19 cellular contexts compared by ENCODE assay signal in genomic region chr11:65100674-65101350, GRCh38. TPM values are rescaled to one million over a fixed set of nuclear protein-coding genes. Genes with fewer than 3 reads are reported as not detected.
DNase-seq lines count a peak whose midpoint lies in the region; ATAC-seq, FAIRE-seq and TF ChIP-seq lines count a peak whose summit lies in the region.
"Had no signal": no experiment of that assay in that cellular context is flagged by ENCODE, and none has a peak within 500 bp of the region (broad histone marks: within the 10 kb centered on the region; RNA-seq: fewer than 3 reads in every experiment).

No MANE protein-coding gene starts in this region.

- no peaks in the 10 kb centered on the region for H3F3A ChIP-seq in DOHH2 (ENCODE audit: control insufficient read depth, insufficient read depth)

- H3K79me2 ChIP-seq in DOHH2 (ENCODE audit: control insufficient read depth, low read length), result peaks cover 53% of the 10 kb centered on the region
- peaks cover 21% of the 10 kb centered on the region for H3K79me2 ChIP-seq in K562 (ENCODE audit: control insufficient read depth, insufficient read depth, low read length)

- H3K27ac Mint-ChIP-seq in HFFc6, result no peak overlapping the region
- H3K27ac Mint-ChIP-seq in mesothelial cell of epicardium, result no peak overlapping the region
- H3K27ac Mint-ChIP-seq in CD8-positive, alpha-beta T cell, result no peak overlapping the region
- H3K27ac Mint-ChIP-seq: CD4-positive, alpha-beta T cell; naive thymus-derived CD4-positive, alpha-beta T cell had no signal

- H3K36me3 ChIP-seq in DOHH2 (ENCODE audit: control insufficient read depth, low read length) (peaks cover 35% of the 10 kb centered on the region), K562 (ENCODE audit: control insufficient read depth, insufficient read depth, low read length) (peaks cover 31% of the 10 kb centered on the region; the same call in 2 of the 3 replicates), left lung (peaks cover 0 to 9% of the 10 kb centered on the region in 2 donors)
- H3K36me3 ChIP-seq in CD8-positive, alpha-beta T cell (ENCODE audit: insufficient read depth, low read length), result no peaks in the 10 kb centered on the region

- H3K4me2 ChIP-seq in DOHH2 (ENCODE audit: low read length) (no peak overlapping the region), K562 (ENCODE audit: insufficient read depth, low read length) (no peak overlapping the region)

- POLR2A ChIA-PET in K562 (lab: Yijun Ruan, JAX), result interaction anchor here (0.5 to 8.4 kb wide), 4 partner anchors 10 to 279 kb away, joined by 3 to 92 read pairs (median 3); partner anchors contain the start of gene TM7SF2
- POLR2A ChIA-PET in CD8-positive, alpha-beta T cell (lab: Charles Lee), result interaction anchor here (1.0 to 2.0 kb wide), 2 partner anchors 10 to 21 kb away, joined by 4 read pairs; partner anchors contain the start of genes FAU and MRPL49
- POLR2A ChIA-PET in HEK293T (lab: Yijun Ruan, JAX), result interaction anchor here (3.4 kb wide), 1 partner anchor 11 kb away, joined by 9 read pairs; the partner anchor contains the start of gene TM7SF2

- H2AFZ ChIP-seq in K562 (ENCODE audit: low read depth, low read length), result no peak overlapping the region

- DNase-seq in HFFc6 (no peak), K562 (ENCODE audit: extremely low read depth in 1 of 4, low spot score in 3 of 4) (no peak), mesothelial cell of epicardium (ENCODE audit: low spot score in 2 of 2, unreplicated experiment in 2 of 2) (no peak), HEK293T (ENCODE audit: extremely low spot score) (no peak), NAMALWA (ENCODE audit: low spot score) (no peak), left lung (no peak)
- DNase-seq in CD8-positive, alpha-beta T cell, result no peak
- DNase-seq: activated naive CD4-positive, alpha-beta T cell treated with anti-CD3 and anti-CD28 coated beads, Interleukin-2, amount 50 U/mL, for 16 hours; CD4-positive, alpha-beta T cell; cerebellar nuclear complex; naive thymus-derived CD4-positive, alpha-beta T cell; NCI-H1105 treated with DMSO at 0.1 percent for 48 hours; NCI-H510A treated with DMSO at 0.1 percent for 48 hours; retina; stimulated activated CD4-positive, alpha-beta T cell treated with anti-CD3 and anti-CD28 coated beads, Interleukin-2, amount 100 ng/mL, for 24 hours; stimulated activated CD8-positive, alpha-beta memory T cell treated with anti-CD3 and anti-CD28 coated beads, Interleukin-4, amount 100 ng/mL, for 48 hours had no signal

- H3K9me3 Mint-ChIP-seq in HFFc6, result no peaks in the 10 kb centered on the region
- no peaks in the 10 kb centered on the region for H3K9me3 Mint-ChIP-seq in mesothelial cell of epicardium
- no peaks in the 10 kb centered on the region for H3K9me3 Mint-ChIP-seq in CD8-positive, alpha-beta T cell
- H3K9me3 Mint-ChIP-seq: CD4-positive, alpha-beta T cell; naive thymus-derived CD4-positive, alpha-beta T cell had no signal

- H3K27me3 ChIP-seq in DOHH2 (ENCODE audit: control insufficient read depth, low read length) (no peaks in the 10 kb centered on the region), K562 (ENCODE audit: control insufficient read depth in 2 of 2, insufficient read depth in 2 of 2, low read length in 2 of 2) (no peaks in the 10 kb centered on the region), left lung (no peaks in the 10 kb centered on the region)
- no peaks in the 10 kb centered on the region for H3K27me3 ChIP-seq in CD8-positive, alpha-beta T cell (ENCODE audit: insufficient read depth, low read length)
- H3K27me3 ChIP-seq: upper lobe of left lung had no signal

- no peak overlapping the region for H3K4me3 Mint-ChIP-seq in HFFc6
- no peak overlapping the region for H3K4me3 Mint-ChIP-seq in mesothelial cell of epicardium
- no peak overlapping the region for H3K4me3 Mint-ChIP-seq in CD8-positive, alpha-beta T cell
- H3K4me3 Mint-ChIP-seq: CD4-positive, alpha-beta T cell; naive thymus-derived CD4-positive, alpha-beta T cell had no signal

- H3K27me3 Mint-ChIP-seq in HFFc6 (ENCODE audit: insufficient read depth) (no peaks in the 10 kb centered on the region; the same call in 1 of the 2 replicates), mesothelial cell of epicardium (ENCODE audit: low read depth) (no peaks in the 10 kb centered on the region)
- no peaks in the 10 kb centered on the region for H3K27me3 Mint-ChIP-seq in CD8-positive, alpha-beta T cell (ENCODE audit: low read depth)
- H3K27me3 Mint-ChIP-seq: CD4-positive, alpha-beta T cell; naive thymus-derived CD4-positive, alpha-beta T cell had no signal

- H3K9me1 ChIP-seq in K562 (ENCODE audit: control insufficient read depth, insufficient read depth, low read length), result no peaks in the 10 kb centered on the region

- no peak for TF ChIP-seq POLR2A in K562 (conservative IDR thresholded peaks at IDR 0.05)

- no peak for FAIRE-seq in K562 (lab: Jason Lieb, UNC)
- FAIRE-seq: GM18507 had no signal

- 90% methylated on average over 6 of the region's 6 CpGs for WGBS in K562 (ENCODE audit: insufficient coverage, low coverage, missing lambda C conversion rate)

- ATAC-seq in K562, result no peak
- no peak for ATAC-seq in CD8-positive, alpha-beta T cell
- no peak for ATAC-seq in left lung
- ATAC-seq: naive thymus-derived CD4-positive, alpha-beta T cell had no signal

- peaks cover 7% of the 10 kb centered on the region for H3K4me1 ChIP-seq in DOHH2 (ENCODE audit: control insufficient read depth, low read length)
- peaks cover 3 to 10% of the 10 kb centered on the region in 2 experiments; a peak in 3 of 5 replicates for H3K4me1 ChIP-seq in K562 (replicated peaks in 1 of 2; ENCODE audit: control insufficient read depth in 2 of 2, insufficient read depth in 2 of 2, low read length in 2 of 2)
- H3K4me1 ChIP-seq in CD8-positive, alpha-beta T cell (ENCODE audit: insufficient read depth, low read length), result peaks cover 9% of the 10 kb centered on the region
- H3K4me1 ChIP-seq in left lung, result peaks cover under 1 to 34% of the 10 kb centered on the region in 2 donors

- H3K9ac ChIP-seq in K562 (ENCODE audit: insufficient read depth in 1 of 2, low read depth in 2 of 2, low read length in 2 of 2), result no peak overlapping the region

- no peak for TF ChIP-seq EP300 in K562 (IDR thresholded peaks at IDR 0.05; ENCODE audit: low read length)

- no peaks in the 10 kb centered on the region for H3K9me3 ChIP-seq in DOHH2 (ENCODE audit: control insufficient read depth, insufficient read depth, low read length)
- H3K9me3 ChIP-seq in K562 (replicated peaks; ENCODE audit: control insufficient read depth, insufficient read depth, low read depth, low read length), result no peaks in the 10 kb centered on the region
- no peaks in the 10 kb centered on the region for H3K9me3 ChIP-seq in CD8-positive, alpha-beta T cell (ENCODE audit: low read length)
- H3K9me3 ChIP-seq in left lung, result no peaks in the 10 kb centered on the region

- TF ChIP-seq CTCF in DOHH2 (IDR thresholded peaks at IDR 0.05; ENCODE audit: low read depth, low read length, poor library complexity, severe bottlenecking) (peak; percentile 26), HFFc6 (IDR thresholded peaks at IDR 0.05) (peak; percentile 58), K562 (IDR thresholded peaks at IDR 0.05 in 2 of 3, conservative IDR thresholded peaks at IDR 0.05 in 1 of 3; ENCODE audit: insufficient read depth in 2 of 3, low read depth in 1 of 3, low read length in 3 of 3) (peak; percentile 17 to 22 (median 18); a peak in 3 of 6 replicates), mesothelial cell of epicardium (IDR thresholded peaks at IDR 0.05; ENCODE audit: unreplicated experiment) (peak; percentile 44), left lung (IDR thresholded peaks at IDR 0.05) (no peak)
- no peak for TF ChIP-seq CTCF in CD8-positive, alpha-beta T cell (IDR thresholded peaks at IDR 0.05)

- peaks cover 2% of the 10 kb centered on the region for H3K4me1 Mint-ChIP-seq in HFFc6 (ENCODE audit: low read depth)
- peaks cover 9% of the 10 kb centered on the region for H3K4me1 Mint-ChIP-seq in mesothelial cell of epicardium
- H3K4me1 Mint-ChIP-seq in CD8-positive, alpha-beta T cell (ENCODE audit: low read depth), result peaks cover 36% of the 10 kb centered on the region

- CTCF ChIA-PET in K562 (lab: Yijun Ruan, JAX; ENCODE audit: low intra/inter-chr PET ratio) (no interaction called here), HEK293T (lab: Yijun Ruan, JAX) (interaction anchor here (0.6 to 4.6 kb wide), 4 partner anchors 10 to 250 kb away, joined by 3 to 20 read pairs (median 8); partner anchors contain the start of gene TM7SF2)
- CTCF ChIA-PET in CD8-positive, alpha-beta T cell (lab: Charles Lee), result interaction anchor here (0.6 to 4.8 kb wide), 3 partner anchors 10 to 239 kb away, joined by 3 to 69 read pairs (median 15); partner anchors contain the start of gene TM7SF2

- no peak for TF ChIP-seq RAD21 in K562 (CRISPR knock-in tag; conservative IDR thresholded peaks at IDR 0.05 in 1 of 2, IDR thresholded peaks at IDR 0.05 in 1 of 2)

- H3K4me3 ChIP-seq in DOHH2 (ENCODE audit: low read length) (no peak overlapping the region), K562 (no peak overlapping the region), left lung (no peak overlapping the region)
- H3K4me3 ChIP-seq in CD8-positive, alpha-beta T cell (ENCODE audit: low read depth, low read length), result no peak overlapping the region
- H3K4me3 ChIP-seq: upper lobe of left lung had no signal

- H3K9me2 ChIP-seq in DOHH2 (replicated peaks; ENCODE audit: control insufficient read depth, low read length), result no peaks in the 10 kb centered on the region

- H3K36me3 Mint-ChIP-seq in HFFc6 (ENCODE audit: low read depth) (no peaks in the 10 kb centered on the region), mesothelial cell of epicardium (no peaks in the 10 kb centered on the region)
- H3K36me3 Mint-ChIP-seq in CD8-positive, alpha-beta T cell, result peaks cover 48% of the 10 kb centered on the region

- H4K20me1 ChIP-seq in DOHH2 (ENCODE audit: control insufficient read depth, insufficient read depth, low read depth, low read length) (peaks cover 2% of the 10 kb centered on the region; the same call in 1 of the 2 replicates), K562 (replicated peaks; ENCODE audit: control insufficient read depth, insufficient read depth, low read length) (no peaks in the 10 kb centered on the region)

- BruUV-seq in K562 (replicated peaks; lab: Mats Ljungman, UMichigan), result no TSS peak

- intact Hi-C loops in K562 (cut with micrococcal nuclease), result no loop called here
- intact Hi-C loops in CD8-positive, alpha-beta T cell (cut with DNase I, micrococcal nuclease), result no loop called here
- intact Hi-C loops in left lung (cut with DNase I), result no loop called here

- in situ Hi-C loops in K562 (cut with MboI), result no loop called here

- no peak overlapping the region for H3K27ac ChIP-seq in DOHH2 (ENCODE audit: low read depth, low read length)
- H3K27ac ChIP-seq in K562 (ENCODE audit: extremely low read depth, low read depth, low read length), result no peak overlapping the region
- no peak overlapping the region for H3K27ac ChIP-seq in CD8-positive, alpha-beta T cell (ENCODE audit: low read depth, low read length)
- H3K27ac ChIP-seq in left lung, result no peak overlapping the region

RNA-seq across cellular contexts. Expression of gene VPS51, which starts 4.8 kb away (rescaled TPM):
- 10 to 100 TPM; 61.2 to 90.1 (median 79.4) TPM for total RNA-seq in HFFc6 (2021; fragmentation: NEBNext Ultra II Directional; extraction: Animal tissue kit (Norgen Biotek cat#: 25700))
- 48.6 and 156 TPM in 2 replicates for total RNA-seq in K562 (2011; cell fraction: chromatin; rRNA removed; ENCODE audit: low replicate concordance)
- 126 and 134 TPM in 2 replicates for total RNA-seq in K562 (2011; cell fraction: nucleolus; rRNA removed)
- total RNA-seq in K562 (2011; cell fraction: nucleoplasm; rRNA removed), result 68.7 and 73.5 TPM in 2 replicates
- 143 and 215 TPM in 2 replicates for total RNA-seq in K562 (2014; rRNA removed)
- 16.9 and 20.6 TPM in 2 replicates for total RNA-seq in K562 (2014; rRNA removed; fragmentation: Illumina TruSeq; extraction: Trizol)
- total RNA-seq in K562 (2015; rRNA removed; fragmentation: Illumina TruSeq; extraction: Trizol), result 40.6 and 46.8 TPM in 2 replicates
- 89.3 and 103 TPM in 2 replicates for total RNA-seq in K562 (2021)
- 49.7 and 83.5 TPM in 2 replicates for polyA plus RNA-seq in K562 (2011; rRNA removed)
- polyA plus RNA-seq in K562 (2011; cell fraction: cytosol; rRNA removed), result 68.7 and 145 TPM in 2 replicates
- polyA plus RNA-seq in K562 (2011; cell fraction: nucleus; rRNA removed), result 135 and 175 TPM in 2 replicates
- polyA plus RNA-seq in K562 (2012), result 89.1 and 104 TPM in 2 replicates
- polyA plus RNA-seq in K562 (2014; fragmentation: Illumina TruSeq; extraction: Trizol), result 22.2 and 49.8 TPM in 2 replicates
- polyA plus RNA-seq in K562 (2014; fragmentation: Nextera tagmentation; extraction: Ambion mirVana), result 1 to 10 TPM; 1.8 to 2.9 TPM
- 73.2 and 126 TPM in 2 replicates for polyA plus RNA-seq in K562 (2014; rRNA removed)
- polyA minus RNA-seq in K562 (2011; rRNA and poly(A)+ RNA removed), result 48.0 and 66.9 TPM in 2 replicates
- 120 and 159 TPM in 2 replicates for polyA minus RNA-seq in K562 (2011; cell fraction: cytosol; rRNA and poly(A)+ RNA removed)
- 55.3 and 62.1 TPM in 2 replicates for polyA minus RNA-seq in K562 (2011; cell fraction: nucleus; rRNA and poly(A)+ RNA removed)
- 95.7 to 114 TPM (median 113 TPM) in 3 replicates for total RNA-seq in mesothelial cell of epicardium
- total RNA-seq in CD8-positive, alpha-beta T cell, result 100 to 1,000 TPM; 221 to 263 TPM
- 10 to 100 TPM; 79.4 to 86.8 TPM for total RNA-seq in left lung

RNA-seq across cellular contexts. Expression of gene TM7SF2, which starts 10.9 kb away (rescaled TPM):
- 1 to 10 TPM; 3.8 to 6.4 (median 4.9) TPM for total RNA-seq in HFFc6 (2021; fragmentation: NEBNext Ultra II Directional; extraction: Animal tissue kit (Norgen Biotek cat#: 25700))
- total RNA-seq in K562 (2011; cell fraction: chromatin; rRNA removed; ENCODE audit: low replicate concordance), result 31.4 and 105 TPM in 2 replicates
- total RNA-seq in K562 (2011; cell fraction: nucleolus; rRNA removed), result 91.9 and 106 TPM in 2 replicates
- total RNA-seq in K562 (2011; cell fraction: nucleoplasm; rRNA removed), result 59.6 and 61.8 TPM in 2 replicates
- total RNA-seq in K562 (2014; rRNA removed) (18.6 and 20.6 TPM in 2 replicates), K562 (2014; rRNA removed; fragmentation: Illumina TruSeq; extraction: Trizol) (3.2 and 3.7 TPM in 2 replicates), K562 (2015; rRNA removed; fragmentation: Illumina TruSeq; extraction: Trizol) (7.0 and 7.9 TPM in 2 replicates), K562 (2021) (21.4 and 21.8 TPM in 2 replicates), mesothelial cell of epicardium (73.4 to 75.6 TPM (median 74.2 TPM) in 3 replicates), left lung (10 to 100 TPM; 37.1 to 41.0 TPM)
- polyA plus RNA-seq in K562 (2011; rRNA removed) (14.6 and 35.3 TPM in 2 replicates), K562 (2014; fragmentation: Illumina TruSeq; extraction: Trizol) (14.3 and 18.6 TPM in 2 replicates), K562 (2014; fragmentation: Nextera tagmentation; extraction: Ambion mirVana) (1 to 10 TPM; 1.2 to 1.4 TPM), K562 (2014; rRNA removed) (20.4 and 22.0 TPM in 2 replicates)
- polyA plus RNA-seq in K562 (2011; cell fraction: cytosol; rRNA removed), result 34.6 and 38.1 TPM in 2 replicates
- 109 and 130 TPM in 2 replicates for polyA plus RNA-seq in K562 (2011; cell fraction: nucleus; rRNA removed)
- polyA plus RNA-seq in K562 (2012), result 18.6 and 23.4 TPM in 2 replicates
- 10.6 and 12.1 TPM in 2 replicates for polyA minus RNA-seq in K562 (2011; rRNA and poly(A)+ RNA removed)
- polyA minus RNA-seq in K562 (2011; cell fraction: cytosol; rRNA and poly(A)+ RNA removed), result 9.4 and 15.1 TPM in 2 replicates
- 27.9 and 40.7 TPM in 2 replicates for polyA minus RNA-seq in K562 (2011; cell fraction: nucleus; rRNA and poly(A)+ RNA removed)
- total RNA-seq in CD8-positive, alpha-beta T cell, result 10 to 100 TPM; 20.7 to 23.8 TPM

RNA-seq across cellular contexts. Expression of gene ZNHIT2, which starts 16.7 kb away (rescaled TPM):
- 10 to 100 TPM in 4 of 6 experiments, 1 to 10 TPM in 2; 9.3 to 13.6 (median 11.1) TPM for total RNA-seq in HFFc6 (2021; fragmentation: NEBNext Ultra II Directional; extraction: Animal tissue kit (Norgen Biotek cat#: 25700))
- total RNA-seq in K562 (2011; cell fraction: chromatin; rRNA removed; ENCODE audit: low replicate concordance), result 0.99 and 8.1 TPM in 2 replicates
- 15.7 and 18.9 TPM in 2 replicates for total RNA-seq in K562 (2011; cell fraction: nucleolus; rRNA removed)
- 4.7 and 5.3 TPM in 2 replicates for total RNA-seq in K562 (2011; cell fraction: nucleoplasm; rRNA removed)
- 39.0 and 49.0 TPM in 2 replicates for total RNA-seq in K562 (2014; rRNA removed)
- total RNA-seq in K562 (2014; rRNA removed; fragmentation: Illumina TruSeq; extraction: Trizol), result 0.35 and 0.76 TPM in 2 replicates
- 7.0 and 8.6 TPM in 2 replicates for total RNA-seq in K562 (2015; rRNA removed; fragmentation: Illumina TruSeq; extraction: Trizol)
- 27.2 and 29.6 TPM in 2 replicates for total RNA-seq in K562 (2021)
- polyA plus RNA-seq in K562 (2011; rRNA removed), result 2.5 and 3.7 TPM in 2 replicates
- polyA plus RNA-seq in K562 (2011; cell fraction: cytosol; rRNA removed), result 5.0 and 29.5 TPM in 2 replicates
- polyA plus RNA-seq in K562 (2011; cell fraction: nucleus; rRNA removed), result 4.7 and 9.8 TPM in 2 replicates
- polyA plus RNA-seq in K562 (2012), result 14.0 and 16.6 TPM in 2 replicates
- polyA plus RNA-seq in K562 (2014; fragmentation: Illumina TruSeq; extraction: Trizol), result 0.59 and 2.9 TPM in 2 replicates
- under 1 TPM; 0.08 to 0.20 TPM for polyA plus RNA-seq in K562 (2014; fragmentation: Nextera tagmentation; extraction: Ambion mirVana)
- polyA plus RNA-seq in K562 (2014; rRNA removed), result 23.4 and 24.3 TPM in 2 replicates
- 0.84 and 1.1 TPM in 2 replicates for polyA minus RNA-seq in K562 (2011; rRNA and poly(A)+ RNA removed)
- 9.6 and 11.8 TPM in 2 replicates for polyA minus RNA-seq in K562 (2011; cell fraction: cytosol; rRNA and poly(A)+ RNA removed)
- 15.5 and 18.7 TPM in 2 replicates for polyA minus RNA-seq in K562 (2011; cell fraction: nucleus; rRNA and poly(A)+ RNA removed)
- 6.7 to 7.5 TPM (median 7.3 TPM) in 3 replicates for total RNA-seq in mesothelial cell of epicardium
- 1 to 10 TPM; 8.9 to 9.3 TPM for total RNA-seq in CD8-positive, alpha-beta T cell
- total RNA-seq in left lung, result 10 to 100 TPM in 1 of 2 donors, 1 to 10 TPM in 1; 8.0 to 10.6 TPM

RNA-seq across cellular contexts. Expression of gene ZFPL1, which starts 16.8 kb away (rescaled TPM):
- 10 to 100 TPM; 41.0 to 56.6 (median 53.6) TPM for total RNA-seq in HFFc6 (2021; fragmentation: NEBNext Ultra II Directional; extraction: Animal tissue kit (Norgen Biotek cat#: 25700))
- 54.4 and 89.3 TPM in 2 replicates for total RNA-seq in K562 (2011; cell fraction: chromatin; rRNA removed; ENCODE audit: low replicate concordance)
- 56.7 and 57.8 TPM in 2 replicates for total RNA-seq in K562 (2011; cell fraction: nucleolus; rRNA removed)
- 63.4 and 76.1 TPM in 2 replicates for total RNA-seq in K562 (2011; cell fraction: nucleoplasm; rRNA removed)
- total RNA-seq in K562 (2014; rRNA removed) (37.3 and 46.0 TPM in 2 replicates), K562 (2014; rRNA removed; fragmentation: Illumina TruSeq; extraction: Trizol) (7.0 and 10.0 TPM in 2 replicates), K562 (2015; rRNA removed; fragmentation: Illumina TruSeq; extraction: Trizol) (21.1 and 22.7 TPM in 2 replicates), K562 (2021) (33.4 and 37.5 TPM in 2 replicates), mesothelial cell of epicardium (43.4 to 46.2 TPM (median 45.7 TPM) in 3 replicates), left lung (10 to 100 TPM; 32.6 to 36.4 TPM)
- polyA plus RNA-seq in K562 (2011; rRNA removed) (16.5 and 38.6 TPM in 2 replicates), K562 (2014; fragmentation: Illumina TruSeq; extraction: Trizol) (35.4 and 47.8 TPM in 2 replicates), K562 (2014; fragmentation: Nextera tagmentation; extraction: Ambion mirVana) (1 to 10 TPM; 3.7 to 7.1 TPM), K562 (2014; rRNA removed) (29.7 and 32.3 TPM in 2 replicates)
- polyA plus RNA-seq in K562 (2011; cell fraction: cytosol; rRNA removed), result 52.7 and 57.8 TPM in 2 replicates
- polyA plus RNA-seq in K562 (2011; cell fraction: nucleus; rRNA removed), result 91.6 and 108 TPM in 2 replicates
- 45.3 and 52.6 TPM in 2 replicates for polyA plus RNA-seq in K562 (2012)
- 18.2 and 25.1 TPM in 2 replicates for polyA minus RNA-seq in K562 (2011; rRNA and poly(A)+ RNA removed)
- 19.7 and 26.0 TPM in 2 replicates for polyA minus RNA-seq in K562 (2011; cell fraction: cytosol; rRNA and poly(A)+ RNA removed)
- 30.7 and 53.2 TPM in 2 replicates for polyA minus RNA-seq in K562 (2011; cell fraction: nucleus; rRNA and poly(A)+ RNA removed)
- 10 to 100 TPM; 52.3 to 52.6 TPM for total RNA-seq in CD8-positive, alpha-beta T cell

RNA-seq across cellular contexts. Expression of gene CDCA5, which starts 17.0 kb away (rescaled TPM):
- 10 to 100 TPM; 14.3 to 28.3 (median 26.6) TPM for total RNA-seq in HFFc6 (2021; fragmentation: NEBNext Ultra II Directional; extraction: Animal tissue kit (Norgen Biotek cat#: 25700))
- total RNA-seq in K562 (2011; cell fraction: chromatin; rRNA removed; ENCODE audit: low replicate concordance), result 44.4 and 82.3 TPM in 2 replicates
- total RNA-seq in K562 (2011; cell fraction: nucleolus; rRNA removed), result 55.5 and 58.2 TPM in 2 replicates
- total RNA-seq in K562 (2011; cell fraction: nucleoplasm; rRNA removed), result 49.6 and 60.0 TPM in 2 replicates
- total RNA-seq in K562 (2014; rRNA removed) (64.6 and 70.3 TPM in 2 replicates), K562 (2014; rRNA removed; fragmentation: Illumina TruSeq; extraction: Trizol) (48.2 and 50.0 TPM in 2 replicates), K562 (2015; rRNA removed; fragmentation: Illumina TruSeq; extraction: Trizol) (66.1 and 68.2 TPM in 2 replicates), K562 (2021) (89.9 and 94.3 TPM in 2 replicates), mesothelial cell of epicardium (16.4 to 17.0 TPM (median 16.5 TPM) in 3 replicates), left lung (10 to 100 TPM in 1 of 2 donors, 1 to 10 TPM in 1; 7.1 to 11.3 TPM)
- polyA plus RNA-seq in K562 (2011; rRNA removed) (50.5 and 51.8 TPM in 2 replicates), K562 (2014; fragmentation: Illumina TruSeq; extraction: Trizol) (83.2 and 85.1 TPM in 2 replicates), K562 (2014; fragmentation: Nextera tagmentation; extraction: Ambion mirVana) (10 to 100 TPM; 18.9 to 25.5 TPM), K562 (2014; rRNA removed) (85.2 and 86.6 TPM in 2 replicates)
- polyA plus RNA-seq in K562 (2011; cell fraction: cytosol; rRNA removed), result 51.8 and 53.4 TPM in 2 replicates
- 63.3 and 73.2 TPM in 2 replicates for polyA plus RNA-seq in K562 (2011; cell fraction: nucleus; rRNA removed)
- polyA plus RNA-seq in K562 (2012), result 60.2 and 62.5 TPM in 2 replicates
- polyA minus RNA-seq in K562 (2011; rRNA and poly(A)+ RNA removed), result 30.9 and 32.5 TPM in 2 replicates
- 23.9 and 30.4 TPM in 2 replicates for polyA minus RNA-seq in K562 (2011; cell fraction: cytosol; rRNA and poly(A)+ RNA removed)
- 20.5 and 31.7 TPM in 2 replicates for polyA minus RNA-seq in K562 (2011; cell fraction: nucleus; rRNA and poly(A)+ RNA removed)
- 1 to 10 TPM in 1 of 2 experiments, under 1 TPM in 1; 0.76 to 1.2 TPM for total RNA-seq in CD8-positive, alpha-beta T cell

Comparison
In these comparisons a context has a peak if more than half of its experiments do, and no peak if none do; other contexts are left out.
1. CTCF ChIP-seq: peak in DOHH2 (single experiment), HFFc6 (single experiment), K562 (3 of 3) and mesothelial cell of epicardium (single experiment); none in CD8-positive, alpha-beta T cell (single experiment) and left lung (0 of 2).